ENCODE assay signal across 14 cellular contexts in genomic region chr22:30453731-30454510, GRCh38. TPM values are rescaled to one million over a fixed set of nuclear protein-coding genes. Genes with fewer than 3 reads are reported as not detected.
A peak's percentile ranks its signal among the peaks of the same experiment; 100 is the strongest.
DNase-seq lines count a peak whose midpoint lies in the region; ATAC-seq and TF ChIP-seq lines count a peak whose summit lies in the region.
"Had no signal": no experiment of that assay in that cellular context is flagged by ENCODE, and none has a peak within 500 bp of the region (broad histone marks: within the 10 kb centered on the region; RNA-seq: fewer than 3 reads in every experiment).

No MANE protein-coding gene starts in this region.

- H4K20me1 ChIP-seq in GM23248 (ENCODE audit: insufficient read depth), result no peaks in the 10 kb centered on the region
- no peaks in the 10 kb centered on the region for H4K20me1 ChIP-seq in hepatocyte (ENCODE audit: insufficient read depth, poor library complexity, severe bottlenecking)

- in situ Hi-C loops in GM23248 (cut with MboI) (no loop called here), SK-MEL-5 (cut with HindIII; ENCODE audit: low pct_unique_long_range_greater_than_20kb, low sequenced_read_pairs) (no loop called here)

- ATAC-seq in GM18867 (IDR thresholded peaks at IDR 0.05; ENCODE audit: unreplicated experiment) (no peak), GM19351 (IDR thresholded peaks at IDR 0.05; ENCODE audit: unreplicated experiment) (no peak)
- ATAC-seq: left cardiac atrium had no signal

- H3K9ac ChIP-seq in GM23248, result no peak overlapping the region

- H3K4me3 ChIP-seq in GM23248, result no peak overlapping the region
- no peak overlapping the region for H3K4me3 ChIP-seq in hepatocyte
- H3K4me3 ChIP-seq in dorsolateral prefrontal cortex, result no peak overlapping the region
- H3K4me3 ChIP-seq: suprapubic skin had no signal

- no peak overlapping the region for H3K4me2 ChIP-seq in GM23248 (ENCODE audit: unreplicated experiment)
- H3K4me2 ChIP-seq in hepatocyte, result no peak overlapping the region

- WGBS in GM23248 (ENCODE audit: low coverage in 1 of 2, low lambda C conversion rate in 2 of 2, missing lambda C conversion rate in 2 of 2), 2 experiments, result 46 to 48% methylated on average over 6 of the region's 6 CpGs
- 79% methylated on average over 6 of the region's 6 CpGs for WGBS in hepatocyte (ENCODE audit: low lambda C conversion rate, missing lambda C conversion rate)

- TF ChIP-seq CTCF in hepatocyte (IDR thresholded peaks at IDR 0.05; ENCODE audit: poor library complexity) (peak; percentile 12), dorsolateral prefrontal cortex (IDR thresholded peaks at IDR 0.05 in 54 of 56, conservative IDR thresholded peaks at IDR 0.05 in 2 of 56; ENCODE audit: low read depth in 1 of 56, partially characterized antibody in 56 of 56) (no peak)

- H3K27me3 ChIP-seq in GM23248 (replicated peaks; ENCODE audit: insufficient read depth) (no peaks in the 10 kb centered on the region), hepatocyte (no peaks in the 10 kb centered on the region), dorsolateral prefrontal cortex (no peaks in the 10 kb centered on the region)
- H3K27me3 ChIP-seq: suprapubic skin had no signal

- H2AFZ ChIP-seq in GM23248 (no peak overlapping the region), hepatocyte (no peak overlapping the region)

- H3K9me2 ChIP-seq in GM23248 (ENCODE audit: insufficient read depth) (no peaks in the 10 kb centered on the region), hepatocyte (replicated peaks; ENCODE audit: insufficient read depth) (no peaks in the 10 kb centered on the region)

- H3K27ac ChIP-seq in GM23248 (no peak overlapping the region), hepatocyte (no peak overlapping the region), dorsolateral prefrontal cortex (no peak overlapping the region)
- H3K27ac ChIP-seq: 22Rv1, suprapubic skin had no signal

- DNase-seq in DMS 273 (lab: John Stamatoyannopoulos, UW; ENCODE audit: unreplicated experiment) (peak; percentile 56), DMS 273 treated with DMSO at 0.1 percent for 48 hours (lab: John Stamatoyannopoulos, UW) (no peak), GM23248 (peak; percentile 15), SK-MEL-5 (ENCODE audit: low read depth, low spot score) (peak; percentile 33), hepatocyte (ENCODE audit: low spot score) (no peak), dorsolateral prefrontal cortex (no peak)
- DNase-seq: effector CD4-positive, alpha-beta T cell; left cardiac atrium; NCI-H187 had no signal

- H3F3A ChIP-seq in GM23248 (ENCODE audit: insufficient read depth), result no peaks in the 10 kb centered on the region

- intact Hi-C loops in dorsolateral prefrontal cortex (cut with DNase I), result no loop called here

- H3K4me1 ChIP-seq in GM23248 (ENCODE audit: insufficient read depth) (peaks cover 3% of the 10 kb centered on the region), hepatocyte (ENCODE audit: insufficient read depth) (no peaks in the 10 kb centered on the region)
- H3K4me1 ChIP-seq: suprapubic skin had no signal

- H3K9me3 ChIP-seq in GM23248 (ENCODE audit: low read depth) (no peaks in the 10 kb centered on the region), hepatocyte (ENCODE audit: low read depth) (no peaks in the 10 kb centered on the region)
- H3K9me3 ChIP-seq: suprapubic skin had no signal

- no peaks in the 10 kb centered on the region for H3K79me2 ChIP-seq in GM23248 (ENCODE audit: insufficient read depth)
- no peaks in the 10 kb centered on the region for H3K79me2 ChIP-seq in hepatocyte

- H3K36me3 ChIP-seq in GM23248 (ENCODE audit: low read depth) (no peaks in the 10 kb centered on the region), hepatocyte (replicated peaks; ENCODE audit: insufficient read depth, low read depth) (no peaks in the 10 kb centered on the region)
- H3K36me3 ChIP-seq: suprapubic skin had no signal

RNA-seq across cellular contexts. Expression of gene SEC14L3, which starts 17.9 kb away (rescaled TPM):
- total RNA-seq in GM23248 (2014; rRNA removed; shearing (Covaris generic)), result not detected in 2 replicates
- polyA plus RNA-seq in GM23248 (2016; fragmentation: Nextera tagmentation; extraction: Ambion mirVana) (not detected in 2 replicates), hepatocyte (not detected in 2 replicates)
- total RNA-seq in SK-MEL-5 (2014; rRNA removed; shearing (Covaris generic)), result not detected in 2 replicates
- polyA plus RNA-seq in SK-MEL-5 (2015; cell fraction: cytosol; rRNA removed), result not detected in 2 replicates
- polyA plus RNA-seq in SK-MEL-5 (2015; cell fraction: nucleus; rRNA removed), result not detected in 2 replicates
- total RNA-seq in hepatocyte (not detected in 2 replicates), dorsolateral prefrontal cortex (under 1 TPM in 3 of 120 experiments, not detected in 117; 0.22 to 0.66 (median 0.25) TPM)
- total RNA-seq: left cardiac atrium, skeletal muscle tissue, suprapubic skin had no signal

RNA-seq across cellular contexts. Expression of gene MTFP1, which starts 28.4 kb away (rescaled TPM):
- total RNA-seq in GM23248 (2014; rRNA removed; shearing (Covaris generic)), result 6.6 and 18.3 TPM in 2 replicates
- polyA plus RNA-seq in GM23248 (2016; fragmentation: Nextera tagmentation; extraction: Ambion mirVana), result 8.1 and 8.5 TPM in 2 replicates
- 83.1 and 92.2 TPM in 2 replicates for total RNA-seq in SK-MEL-5 (2014; rRNA removed; shearing (Covaris generic))
- 60.5 and 77.8 TPM in 2 replicates for polyA plus RNA-seq in SK-MEL-5 (2015; cell fraction: cytosol; rRNA removed)
- 8.7 and 19.9 TPM in 2 replicates for polyA plus RNA-seq in SK-MEL-5 (2015; cell fraction: nucleus; rRNA removed)
- 10.3 and 16.3 TPM in 2 replicates for total RNA-seq in hepatocyte
- 22.3 and 24.3 TPM in 2 replicates for polyA plus RNA-seq in hepatocyte
- total RNA-seq in dorsolateral prefrontal cortex, result 10 to 100 TPM in 3 of 120 experiments, 1 to 10 TPM in 117; 1.3 to 14.2 (median 4.0) TPM

RNA-seq across cellular contexts. Expression of gene SEC14L4, which starts 51.6 kb away (rescaled TPM):
- under 0.01 and 0.25 TPM in 2 replicates for total RNA-seq in GM23248 (2014; rRNA removed; shearing (Covaris generic))
- 0.16 and 0.34 TPM in 2 replicates for polyA plus RNA-seq in GM23248 (2016; fragmentation: Nextera tagmentation; extraction: Ambion mirVana)
- 0.24 and 0.59 TPM in 2 replicates for total RNA-seq in SK-MEL-5 (2014; rRNA removed; shearing (Covaris generic))
- polyA plus RNA-seq in SK-MEL-5 (2015; cell fraction: cytosol; rRNA removed), result 0.79 and 1.2 TPM in 2 replicates
- 0.68 and 0.69 TPM in 2 replicates for polyA plus RNA-seq in SK-MEL-5 (2015; cell fraction: nucleus; rRNA removed)
- total RNA-seq in hepatocyte, result not detected in 2 replicates
- not detected in 2 replicates for polyA plus RNA-seq in hepatocyte
- 1 to 10 TPM in 10 of 120 experiments, under 1 TPM in 93, not detected in 17; 0.11 to 1.6 (median 0.48) TPM for total RNA-seq in dorsolateral prefrontal cortex
- total RNA-seq: left cardiac atrium had no signal

RNA-seq across cellular contexts. Expression of gene SEC14L2, which starts 57.1 kb away (rescaled TPM):
- 41.9 and 54.6 TPM in 2 replicates for total RNA-seq in GM23248 (2014; rRNA removed; shearing (Covaris generic))
- polyA plus RNA-seq in GM23248 (2016; fragmentation: Nextera tagmentation; extraction: Ambion mirVana) (23.3 and 26.6 TPM in 2 replicates), hepatocyte (9.0 and 10.9 TPM in 2 replicates)
- 4.0 and 7.4 TPM in 2 replicates for total RNA-seq in SK-MEL-5 (2014; rRNA removed; shearing (Covaris generic))
- polyA plus RNA-seq in SK-MEL-5 (2015; cell fraction: cytosol; rRNA removed), result 11.0 and 18.4 TPM in 2 replicates
- 12.7 and 30.4 TPM in 2 replicates for polyA plus RNA-seq in SK-MEL-5 (2015; cell fraction: nucleus; rRNA removed)
- total RNA-seq in hepatocyte (3.9 and 9.9 TPM in 2 replicates), dorsolateral prefrontal cortex (100 to 1,000 TPM in 7 of 120 experiments, 10 to 100 TPM in 113; 48.9 to 142 (median 72.0) TPM)

Comparison
In these comparisons a context has a peak if more than half of its experiments do, and no peak if none do; other contexts are left out.
1. DNase-seq: peak in DMS 273 (single experiment), GM23248 (single experiment) and SK-MEL-5 (single experiment); none in DMS 273 treated with DMSO at 0.1 percent for 48 hours (single experiment), hepatocyte (single experiment) and dorsolateral prefrontal cortex (0 of 10).